ENCODE assay signal across 22 cellular contexts in genomic region chr2:109429711-109430265, GRCh38.
"Had no signal": no experiment of that assay in that cellular context is flagged by ENCODE, and none has a peak within 500 bp of the region (broad histone marks: within the 10 kb centered on the region; RNA-seq: fewer than 3 reads in every experiment).

No MANE protein-coding gene starts in this region.

- H3K9me3 Mint-ChIP-seq: activated CD4-positive, alpha-beta memory T cell treated with anti-CD3 and anti-CD28 coated beads for 36 hours; activated CD4-positive, alpha-beta T cell treated with anti-CD3 and anti-CD28 coated beads, Interleukin-2, amount 10 ng/mL, durations not matched to agents 7 days and 5 days; activated naive CD8-positive, alpha-beta T cell treated with anti-CD3 and anti-CD28 coated beads, Interleukin-2, amount 10 ng/mL, durations not matched to agents 7 days and 5 days; activated T-helper 17 cell treated with anti-CD3 and anti-CD28 coated beads, Interleukin-2, amount 50 U/mL, for 72 hours; IgD-negative memory B cell had no signal

- H3K9me3 ChIP-seq: adrenal gland, breast epithelium had no signal

- H3K27me3 Mint-ChIP-seq: activated CD4-positive, alpha-beta memory T cell treated with anti-CD3 and anti-CD28 coated beads for 36 hours; activated CD4-positive, alpha-beta T cell treated with anti-CD3 and anti-CD28 coated beads, Interleukin-2, amount 10 ng/mL, durations not matched to agents 7 days and 5 days had no signal

- H3K36me3 Mint-ChIP-seq: activated CD4-positive, alpha-beta memory T cell treated with anti-CD3 and anti-CD28 coated beads for 36 hours; activated naive CD8-positive, alpha-beta T cell treated with anti-CD3 and anti-CD28 coated beads, Interleukin-2, amount 10 ng/mL, durations not matched to agents 7 days and 5 days; IgD-negative memory B cell had no signal

- H3K4me1 ChIP-seq: adrenal gland, breast epithelium had no signal

- H3K4me3 ChIP-seq: adrenal gland, breast epithelium had no signal

- H3K36me3 ChIP-seq: adrenal gland, breast epithelium had no signal

- H3K27ac Mint-ChIP-seq: activated CD4-positive, alpha-beta memory T cell treated with anti-CD3 and anti-CD28 coated beads for 36 hours; activated CD4-positive, alpha-beta T cell treated with anti-CD3 and anti-CD28 coated beads, Interleukin-2, amount 10 ng/mL, durations not matched to agents 7 days and 5 days; activated naive CD8-positive, alpha-beta T cell treated with anti-CD3 and anti-CD28 coated beads, Interleukin-2, amount 10 ng/mL, durations not matched to agents 7 days and 5 days; activated T-helper 17 cell treated with anti-CD3 and anti-CD28 coated beads, Interleukin-2, amount 50 U/mL, for 72 hours; IgD-negative memory B cell; T-helper 17 cell had no signal

- H3K27ac ChIP-seq: adrenal gland, breast epithelium had no signal

- H3K27me3 ChIP-seq: adrenal gland, breast epithelium had no signal

- DNase-seq: activated CD4-positive, alpha-beta memory T cell treated with anti-CD3 and anti-CD28 coated beads for 36 hours; activated CD4-positive, alpha-beta T cell treated with anti-CD3 and anti-CD28 coated beads, Interleukin-2, amount 10 ng/mL, durations not matched to agents 7 days and 5 days; activated CD4-positive, CD25-positive, alpha-beta regulatory T cell; activated CD8-positive, alpha-beta memory T cell treated with anti-CD3 and anti-CD28 coated beads for 24 hours; activated naive CD4-positive, alpha-beta T cell treated with anti-CD3 and anti-CD28 coated beads, Interleukin-2, amount 50 U/mL, for 16 hours; activated naive CD8-positive, alpha-beta T cell treated with anti-CD3 and anti-CD28 coated beads, Interleukin-2, amount 10 ng/mL, durations not matched to agents 7 days and 5 days; activated T-cell treated with anti-CD3 and anti-CD28 coated beads, Interleukin-2, amount 50 U/mL, for 48 hours; adrenal gland; anterior cingulate cortex; KG1; NCI-H1048; NCI-H1417 treated with DMSO at 0.1 percent for 48 hours; NCI-H1694; NCI-H2081; NCI-H510A treated with DMSO at 0.1 percent for 48 hours; NCI-H69; SIG-M5; T-helper 17 cell; T-helper 9 cell had no signal

- H3K4me1 Mint-ChIP-seq: activated T-helper 17 cell treated with anti-CD3 and anti-CD28 coated beads, Interleukin-2, amount 50 U/mL, for 72 hours; IgD-negative memory B cell had no signal

- H3K4me3 Mint-ChIP-seq: activated CD4-positive, alpha-beta memory T cell treated with anti-CD3 and anti-CD28 coated beads for 36 hours; activated CD4-positive, alpha-beta T cell treated with anti-CD3 and anti-CD28 coated beads, Interleukin-2, amount 10 ng/mL, durations not matched to agents 7 days and 5 days; activated naive CD8-positive, alpha-beta T cell treated with anti-CD3 and anti-CD28 coated beads, Interleukin-2, amount 10 ng/mL, durations not matched to agents 7 days and 5 days; activated T-helper 17 cell treated with anti-CD3 and anti-CD28 coated beads, Interleukin-2, amount 50 U/mL, for 72 hours; IgD-negative memory B cell; T-helper 17 cell had no signal
